ENCODE assay signal across 8 cellular contexts in the genomic region with DNA sequence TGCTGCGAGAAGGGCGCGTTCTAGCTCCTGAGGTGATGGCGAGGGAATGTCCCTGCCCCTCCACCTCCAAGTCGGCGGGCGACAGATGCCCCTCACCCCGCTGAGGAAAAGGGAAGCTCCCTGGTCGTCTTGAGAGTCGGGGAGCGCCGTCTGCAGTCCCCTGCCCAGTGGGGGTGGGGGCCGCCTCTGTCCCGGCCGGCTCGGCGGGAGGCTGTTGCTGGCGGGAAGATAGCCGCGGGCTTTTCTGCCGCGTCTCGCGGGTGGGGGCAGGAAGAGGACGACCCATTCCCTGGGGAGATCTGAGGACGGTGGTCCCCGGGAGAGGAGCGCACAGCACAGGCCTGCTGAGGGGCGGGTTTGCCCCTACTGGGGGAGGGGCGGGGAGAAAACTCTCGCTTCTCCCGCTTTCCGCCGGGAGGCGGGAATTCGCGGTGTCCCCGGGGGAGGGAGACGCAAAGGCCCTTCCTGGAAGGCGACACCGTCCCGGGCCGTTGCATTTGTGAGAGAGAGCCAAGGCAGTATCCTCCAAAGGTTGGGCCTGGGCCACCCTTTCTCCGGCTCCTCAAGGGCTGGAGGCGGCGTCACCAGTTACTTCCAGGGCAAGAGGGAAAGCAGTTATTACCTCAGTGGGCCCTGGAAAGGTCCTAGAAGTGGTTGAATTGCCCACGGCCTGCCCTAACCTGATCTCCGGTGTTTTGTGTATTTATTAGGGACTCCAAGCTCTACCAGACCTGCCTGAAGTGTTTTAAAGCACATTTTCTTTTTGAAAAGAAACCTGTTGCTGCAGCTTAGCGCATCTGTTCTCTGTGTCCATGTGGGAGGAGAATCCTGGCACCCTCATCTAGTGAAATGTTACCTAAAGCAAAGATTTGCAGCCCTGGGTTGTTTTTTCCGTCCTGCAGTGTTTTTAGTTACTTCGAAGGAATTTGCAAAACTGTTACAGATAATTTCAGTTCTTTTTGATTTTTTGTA. TPM values are rescaled to one million over a fixed set of nuclear protein-coding genes. Genes with fewer than 3 reads are reported as not detected.
DNase-seq lines count a peak whose midpoint lies in the region; ATAC-seq and TF ChIP-seq lines count a peak whose summit lies in the region.

No MANE protein-coding gene starts in this region.

- H3K36me3 Mint-ChIP-seq in activated CD4-positive, alpha-beta T cell treated with anti-CD3 and anti-CD28 coated beads for 36 hours (ENCODE audit: low read depth) = peaks cover 34% of the 10 kb centered on the region

- no peaks in the 10 kb centered on the region for H3K9me3 Mint-ChIP-seq in activated CD4-positive, alpha-beta T cell treated with anti-CD3 and anti-CD28 coated beads for 36 hours (ENCODE audit: low read depth)

- peak overlapping the region; percentile 97 for H3K4me3 Mint-ChIP-seq in activated CD4-positive, alpha-beta T cell treated with anti-CD3 and anti-CD28 coated beads for 36 hours

- H3K27me3 ChIP-seq in ACC112 (ENCODE audit: insufficient read depth, low read length) (no peaks in the 10 kb centered on the region), dorsolateral prefrontal cortex (no peaks in the 10 kb centered on the region)

- peak overlapping the region; percentile 99 for H3K27ac Mint-ChIP-seq in activated CD4-positive, alpha-beta T cell treated with anti-CD3 and anti-CD28 coated beads for 36 hours

- intact Hi-C loops in activated CD4-positive, alpha-beta T cell treated with anti-CD3 and anti-CD28 coated beads for 36 hours (cut with DNase I, micrococcal nuclease) = loop anchor here (1.0 to 10.0 kb wide), 20 partner anchors 17 to 1173 kb away; partner anchors contain the start of genes AZIN2 (in 1 of the 2), BSDC1 (in 1 of the 2), EIF3I (in 1 of the 2) and HDAC1 (in 1 of the 2)
- intact Hi-C loops in dorsolateral prefrontal cortex (cut with DNase I) = loop anchor here (5.0 kb wide), 2 partner anchors 54 to 264 kb away; partner anchors contain the start of genes AZIN2 (in 1 of the 2) and FNDC5 (in 1 of the 2)

- H3K4me1 ChIP-seq in ACC112 (ENCODE audit: control insufficient read depth, insufficient read depth, low read length, unreplicated experiment) = peaks cover 26% of the 10 kb centered on the region

- DNase-seq in NCI-H2227 (lab: John Stamatoyannopoulos, UW; ENCODE audit: unreplicated experiment) (peak; percentile 86), dorsolateral prefrontal cortex (peak in 9 of 10 donors; percentile 28 to 73 (median 52)), left lobe of liver (ENCODE audit: low spot score) (peak; percentile 83)
- DNase-seq in activated CD4-positive, alpha-beta T cell treated with anti-CD3 and anti-CD28 coated beads for 36 hours = peak; percentile 61
- peak; percentile 9 for DNase-seq in stimulated activated CD4-positive, alpha-beta T cell treated with anti-CD3 and anti-CD28 coated beads, Interleukin-2, amount 100 ng/mL, for 4 hours (ENCODE audit: low read depth)

- H3K27ac ChIP-seq in ACC112 (ENCODE audit: low read depth, low read length) (peak overlapping the region; percentile 75), dorsolateral prefrontal cortex (peak overlapping the region; percentile 52 to 97 (median 91))

- peak in 4 of 56 donors; percentile 5 to 10 (median 10) for TF ChIP-seq CTCF in dorsolateral prefrontal cortex (IDR thresholded peaks at IDR 0.05 in 54 of 56, conservative IDR thresholded peaks at IDR 0.05 in 2 of 56; ENCODE audit: low read depth in 1 of 56, partially characterized antibody in 56 of 56)

- peaks cover 79% of the 10 kb centered on the region for H3K79me2 ChIP-seq in ACC112 (ENCODE audit: control insufficient read depth, insufficient read depth, low read length, unreplicated experiment)

- peak overlapping the region; percentile 90 for H2AFZ ChIP-seq in ACC112 (ENCODE audit: low read length, unreplicated experiment)

- H3K36me3 ChIP-seq in ACC112 (ENCODE audit: insufficient read depth, low read length) = peaks cover 9% of the 10 kb centered on the region; the same call in 1 of the 2 replicates

- H3K4me3 ChIP-seq in ACC112 (ENCODE audit: low read depth, low read length) (peak overlapping the region; percentile 91), dorsolateral prefrontal cortex (peak overlapping the region; percentile 66 to 100 (median 97))

- CTCF ChIA-PET in activated CD4-positive, alpha-beta T cell treated with anti-CD3 and anti-CD28 coated beads for 36 hours (lab: Charles Lee) = interaction anchor here (0.6 kb wide), 1 partner anchor 638 kb away, joined by 5 read pairs; no protein-coding TSS in a partner anchor

- no peaks in the 10 kb centered on the region for H3K27me3 Mint-ChIP-seq in activated CD4-positive, alpha-beta T cell treated with anti-CD3 and anti-CD28 coated beads for 36 hours

- ATAC-seq in GM18861 (IDR thresholded peaks at IDR 0.05; ENCODE audit: unreplicated experiment) (peak; percentile 13), HG03175 (IDR thresholded peaks at IDR 0.05; ENCODE audit: unreplicated experiment) (peak; percentile 4), left lobe of liver (peak; percentile 68)
- ATAC-seq in activated CD4-positive, alpha-beta T cell treated with anti-CD3 and anti-CD28 coated beads for 36 hours = peak; percentile 3

- peaks cover 45% of the 10 kb centered on the region for H3K4me1 Mint-ChIP-seq in activated CD4-positive, alpha-beta T cell treated with anti-CD3 and anti-CD28 coated beads for 36 hours

- POLR2A ChIA-PET in activated CD4-positive, alpha-beta T cell treated with anti-CD3 and anti-CD28 coated beads for 36 hours (lab: Charles Lee) = interaction anchor here (0.6 to 1.0 kb wide), 4 partner anchors 13 to 298 kb away, joined by 3 to 7 read pairs (median 4); no protein-coding TSS in a partner anchor

RNA-seq across cellular contexts. Expression of gene S100PBP, which starts 0.6 kb away (rescaled TPM):
- total RNA-seq in activated CD4-positive, alpha-beta T cell treated with anti-CD3 and anti-CD28 coated beads for 36 hours = 10 to 100 TPM; 27.9 to 34.3 TPM
- 10 to 100 TPM; 26.9 to 75.5 (median 43.2) TPM for total RNA-seq in dorsolateral prefrontal cortex
- 10.3 TPM for total RNA-seq in left lobe of liver

RNA-seq across cellular contexts. Expression of gene YARS1, which starts 0.9 kb away (rescaled TPM):
- total RNA-seq in activated CD4-positive, alpha-beta T cell treated with anti-CD3 and anti-CD28 coated beads for 36 hours = 100 to 1,000 TPM; 259 to 309 TPM
- 100 to 1,000 TPM in 107 of 120 experiments, 10 to 100 TPM in 13; 66.2 to 170 (median 126) TPM for total RNA-seq in dorsolateral prefrontal cortex
- total RNA-seq in left lobe of liver = 38.4 TPM

RNA-seq across cellular contexts. Expression of gene FNDC5, which starts 52.6 kb away (rescaled TPM):
- total RNA-seq in activated CD4-positive, alpha-beta T cell treated with anti-CD3 and anti-CD28 coated beads for 36 hours = not detected
- 10 to 100 TPM in 119 of 120 experiments, 1 to 10 TPM in 1; 5.1 to 60.1 (median 32.9) TPM for total RNA-seq in dorsolateral prefrontal cortex
- total RNA-seq in left lobe of liver = 5.4 TPM

Comparison
In these comparisons a context has a peak if more than half of its experiments do, and no peak if none do; other contexts are left out.
1. Peak in every context shown above with its lines: DNase-seq, ATAC-seq, H3K4me3 ChIP-seq and H3K27ac ChIP-seq.
2. ATAC-seq: peak in every context shown above with its lines; median percentile 68 in left lobe of liver; 13 in GM18861; 4 in HG03175; 3 in activated CD4-positive, alpha-beta T cell treated with anti-CD3 and anti-CD28 coated beads for 36 hours.
3. DNase-seq: peak in every context shown above with its lines; median percentile 86 in NCI-H2227; 83 in left lobe of liver; 61 in activated CD4-positive, alpha-beta T cell treated with anti-CD3 and anti-CD28 coated beads for 36 hours; 52 in dorsolateral prefrontal cortex; 9 in stimulated activated CD4-positive, alpha-beta T cell treated with anti-CD3 and anti-CD28 coated beads, Interleukin-2, amount 100 ng/mL, for 4 hours.